In genomic region chr2:72988041-72988440, GRCh38 we compare ENCODE assay signal across 25 cellular contexts.
"Had no signal": no experiment of that assay in that cellular context is flagged by ENCODE, and none has a peak within 500 bp of the region (broad histone marks: within the 10 kb centered on the region; RNA-seq: fewer than 3 reads in every experiment).

No MANE protein-coding gene starts in this region.

- ATAC-seq: left ventricle myocardium superior, WTC11 had no signal

- H3K27ac ChIP-seq: adrenal gland, colonic mucosa, esophagus muscularis mucosa, tibial artery had no signal

- H3K27ac Mint-ChIP-seq: activated naive CD4-positive, alpha-beta T cell treated with anti-CD3 and anti-CD28 coated beads, Interleukin-2, amount 50 U/mL, for 24 hours; memory B cell; naive B cell; progenitor cell of endocrine pancreas; stimulated activated naive CD8-positive, alpha-beta T cell treated with anti-CD3 and anti-CD28 coated beads, Interleukin-15, Interleukin-2, amounts not matched to agents 100 ng/mL and 50 ng/mL, for 24 hours; WTC11 had no signal

- H3K4me3 ChIP-seq: adrenal gland, colonic mucosa, esophagus muscularis mucosa, tibial artery had no signal

- FAIRE-seq: astrocyte, frontal cortex had no signal

- H3K4me1 Mint-ChIP-seq: activated naive CD4-positive, alpha-beta T cell treated with anti-CD3 and anti-CD28 coated beads, Interleukin-2, amount 50 U/mL, for 24 hours; central memory CD8-positive, alpha-beta T cell; memory B cell; naive B cell; neural crest cell had no signal

- H3K9me3 Mint-ChIP-seq: activated naive CD4-positive, alpha-beta T cell treated with anti-CD3 and anti-CD28 coated beads, Interleukin-2, amount 50 U/mL, for 24 hours; central memory CD8-positive, alpha-beta T cell; memory B cell; naive B cell; neural crest cell; stimulated activated naive CD8-positive, alpha-beta T cell treated with anti-CD3 and anti-CD28 coated beads, Interleukin-15, Interleukin-2, amounts not matched to agents 100 ng/mL and 50 ng/mL, for 24 hours; WTC11 had no signal

- H3K4me3 Mint-ChIP-seq: activated naive CD4-positive, alpha-beta T cell treated with anti-CD3 and anti-CD28 coated beads, Interleukin-2, amount 50 U/mL, for 24 hours; central memory CD8-positive, alpha-beta T cell; memory B cell; naive B cell; neural crest cell; stimulated activated naive CD8-positive, alpha-beta T cell treated with anti-CD3 and anti-CD28 coated beads, Interleukin-15, Interleukin-2, amounts not matched to agents 100 ng/mL and 50 ng/mL, for 24 hours; WTC11 had no signal

- DNase-seq: activated CD8-positive, alpha-beta memory T cell treated with anti-CD3 and anti-CD28 coated beads, Interleukin-2, amount 50 U/mL, for 4 hours; activated effector memory CD4-positive, alpha-beta T cell treated with anti-CD3 and anti-CD28 coated beads, Interleukin-2, amount 50 U/mL, for 16 hours; activated T-cell treated with anti-CD3 and anti-CD28 coated beads, Interleukin-2, amount 50 U/mL, for 48 hours; adrenal gland; colonic mucosa; glutamatergic neuron; hippocampal formation; left ventricle myocardium superior; naive B cell; retina; stimulated activated CD4-positive, alpha-beta T cell treated with anti-CD3 and anti-CD28 coated beads, Interleukin-1b, Interleukin-23, amount 100 ng/mL, for 48 hours; substantia nigra; T-helper 1 cell; T-helper 9 cell had no signal

- H3K9me3 ChIP-seq: adrenal gland, colonic mucosa, esophagus muscularis mucosa, tibial artery had no signal

- H3K27me3 Mint-ChIP-seq: activated naive CD4-positive, alpha-beta T cell treated with anti-CD3 and anti-CD28 coated beads, Interleukin-2, amount 50 U/mL, for 24 hours; central memory CD8-positive, alpha-beta T cell; memory B cell; naive B cell; progenitor cell of endocrine pancreas; stimulated activated naive CD8-positive, alpha-beta T cell treated with anti-CD3 and anti-CD28 coated beads, Interleukin-15, Interleukin-2, amounts not matched to agents 100 ng/mL and 50 ng/mL, for 24 hours had no signal

- H3K36me3 Mint-ChIP-seq: activated naive CD4-positive, alpha-beta T cell treated with anti-CD3 and anti-CD28 coated beads, Interleukin-2, amount 50 U/mL, for 24 hours; memory B cell; naive B cell; WTC11 had no signal

- H3K36me3 ChIP-seq: adrenal gland, colonic mucosa had no signal

- H3K4me1 ChIP-seq: colonic mucosa had no signal

- H3K27me3 ChIP-seq: adrenal gland, colonic mucosa, esophagus muscularis mucosa, tibial artery had no signal
